Comparison of ENCODE assay signal across 1 cellular context in genomic region chr1:20141001-20141400, GRCh38.
TF ChIP-seq lines count a peak whose summit lies in the region.

No MANE protein-coding gene starts in this region.

TF ChIP-seq in H1, 55 proteins besides CTCF, POLR2A, EP300 and RAD21:
- TF ChIP-seq GTF2F1 (IDR thresholded peaks at IDR 0.05; ENCODE audit: borderline replicate concordance, low read depth, low read length) (no peak), TCF12 (IDR thresholded peaks at IDR 0.05; ENCODE audit: low read depth, low read length) (no peak), SP1 (IDR thresholded peaks at IDR 0.05; ENCODE audit: low read depth, low read length) (no peak), EGR1 (IDR thresholded peaks at IDR 0.05; ENCODE audit: borderline replicate concordance, low read depth, low read length) (no peak), RXRA (IDR thresholded peaks at IDR 0.05; ENCODE audit: insufficient read depth, low read depth, low read length) (no peak), SAP30 (IDR thresholded peaks at IDR 0.05; ENCODE audit: insufficient read depth, insufficient replicate concordance, low read length) (no peak), SP4 (IDR thresholded peaks at IDR 0.05; ENCODE audit: low read length) (no peak), KDM4A (IDR thresholded peaks at IDR 0.05; ENCODE audit: low read depth, low read length, severe bottlenecking) (no peak), ATF3 (IDR thresholded peaks at IDR 0.05; ENCODE audit: insufficient read depth, low read depth, low read length) (no peak), MAFK (IDR thresholded peaks at IDR 0.05; ENCODE audit: low read depth, low read length) (no peak), SIX5 (IDR thresholded peaks at IDR 0.05; ENCODE audit: low read depth, low read length) (no peak), HDAC6 (IDR thresholded peaks at IDR 0.05; ENCODE audit: low read depth, low read length) (no peak), MAX (IDR thresholded peaks at IDR 0.05) (no peak)
